19 cellular contexts compared by ENCODE assay signal in genomic region chr2:190440113-190440512, GRCh38.
"Had no signal": no experiment of that assay in that cellular context is flagged by ENCODE, and none has a peak within 500 bp of the region (broad histone marks: within the 10 kb centered on the region; RNA-seq: fewer than 3 reads in every experiment).

No MANE protein-coding gene starts in this region.

- H3K4me3 ChIP-seq: spleen, testis, tibial nerve, upper lobe of right lung, vagina had no signal

- H3K9me3 Mint-ChIP-seq: endodermal cell; naive B cell; nephron progenitor cell; stimulated activated naive B cell treated with anti-CD40 and anti-IgM and Interleukin-4, amounts not matched to agents 10 μg/mL and 1 μg/mL and 100 μg/mL, for 72 hours; stimulated activated naive CD8-positive, alpha-beta T cell treated with anti-CD3 and anti-CD28 coated beads, Interleukin-15, amount 100 ng/mL, for 72 hours had no signal

- H3K4me1 Mint-ChIP-seq: endodermal cell, nephron progenitor cell had no signal

- H3K27me3 ChIP-seq: foreskin keratinocyte, spleen, testis, tibial nerve, upper lobe of right lung, vagina had no signal

- H3K9me3 ChIP-seq: spleen, testis, tibial nerve, upper lobe of right lung, vagina had no signal

- H3K27ac Mint-ChIP-seq: endodermal cell; nephron progenitor cell; stimulated activated naive B cell treated with anti-CD40 and anti-IgM and Interleukin-4, amounts not matched to agents 10 μg/mL and 1 μg/mL and 100 μg/mL, for 72 hours; stimulated activated naive CD8-positive, alpha-beta T cell treated with anti-CD3 and anti-CD28 coated beads, Interleukin-15, amount 100 ng/mL, for 72 hours had no signal

- DNase-seq: dermis blood vessel endothelial cell; endodermal cell; erythroblast; foreskin keratinocyte; mesendoderm; naive B cell; nephron progenitor cell; posterior cingulate gyrus; spleen; stimulated activated CD4-positive, alpha-beta T cell treated with anti-CD3 and anti-CD28 coated beads, Interleukin-2, amount 100 ng/mL, for 24 hours; stimulated activated CD4-positive, alpha-beta T cell treated with anti-CD3 and anti-CD28 coated beads, Interleukin-4, amount 100 ng/mL, for 4 hours; stimulated activated naive B cell treated with anti-CD40 and anti-IgM and Interleukin-4, amounts not matched to agents 10 μg/mL and 1 μg/mL and 100 μg/mL, for 72 hours; stimulated activated naive CD8-positive, alpha-beta T cell treated with anti-CD3 and anti-CD28 coated beads, Interleukin-15, amount 100 ng/mL, for 72 hours; testis; upper lobe of right lung had no signal

- H3K4me3 Mint-ChIP-seq: endodermal cell; nephron progenitor cell; stimulated activated naive B cell treated with anti-CD40 and anti-IgM and Interleukin-4, amounts not matched to agents 10 μg/mL and 1 μg/mL and 100 μg/mL, for 72 hours; stimulated activated naive CD8-positive, alpha-beta T cell treated with anti-CD3 and anti-CD28 coated beads, Interleukin-15, amount 100 ng/mL, for 72 hours had no signal

- ATAC-seq: foreskin keratinocyte; sciatic nerve; stimulated activated naive B cell treated with anti-CD40 and anti-IgM and Interleukin-4, amounts not matched to agents 10 μg/mL and 1 μg/mL and 100 μg/mL, for 72 hours; stimulated activated naive CD8-positive, alpha-beta T cell treated with anti-CD3 and anti-CD28 coated beads, Interleukin-15, amount 100 ng/mL, for 72 hours; upper lobe of right lung had no signal

- H3K27me3 Mint-ChIP-seq: naive B cell; stimulated activated naive B cell treated with anti-CD40 and anti-IgM and Interleukin-4, amounts not matched to agents 10 μg/mL and 1 μg/mL and 100 μg/mL, for 72 hours; stimulated activated naive CD8-positive, alpha-beta T cell treated with anti-CD3 and anti-CD28 coated beads, Interleukin-15, amount 100 ng/mL, for 72 hours had no signal

- H3K4me1 ChIP-seq: foreskin keratinocyte, upper lobe of right lung had no signal

- H3K27ac ChIP-seq: foreskin keratinocyte, spleen, testis, tibial nerve, upper lobe of right lung, vagina had no signal

- FAIRE-seq: endothelial cell of umbilical vein had no signal
